ENCODE assay signal across 35 cellular contexts in the genomic region with DNA sequence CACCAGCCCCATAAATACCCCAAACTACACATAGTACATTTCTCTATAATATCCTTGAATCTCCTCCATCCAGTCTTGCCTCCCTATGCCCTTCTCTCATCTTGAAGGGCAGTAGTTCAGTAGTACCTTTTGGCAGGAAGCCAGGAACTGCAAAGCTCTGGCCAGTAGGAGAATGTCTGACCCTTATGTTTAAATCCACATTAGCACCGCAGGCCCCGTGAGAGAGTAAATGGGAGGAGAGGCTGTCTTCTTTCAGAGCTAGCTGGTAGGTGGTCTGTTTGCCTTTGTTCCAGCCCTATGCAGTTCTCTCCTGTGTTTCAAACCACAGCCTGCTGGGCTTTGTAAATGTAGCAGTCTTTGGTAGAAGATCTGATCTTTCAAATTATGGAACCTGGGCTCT.
DNase-seq lines count a peak whose midpoint lies in the region; ATAC-seq, FAIRE-seq and TF ChIP-seq lines count a peak whose summit lies in the region.
"Had no signal": no experiment of that assay in that cellular context is flagged by ENCODE, and none has a peak within 500 bp of the region (broad histone marks: within the 10 kb centered on the region; RNA-seq: fewer than 3 reads in every experiment).

No MANE protein-coding gene starts in this region.

- H4K20me1 ChIP-seq in HepG2 (ENCODE audit: insufficient read depth, low read length) (no peaks in the 10 kb centered on the region), hepatocyte (ENCODE audit: insufficient read depth, poor library complexity, severe bottlenecking) (no peaks in the 10 kb centered on the region)

- H3K27me3 Mint-ChIP-seq in T-cell, result no peaks in the 10 kb centered on the region
- H3K27me3 Mint-ChIP-seq in activated T-cell treated with anti-CD3 and anti-CD28 coated beads, Interleukin-2, amount 50 U/mL, for 72 hours (ENCODE audit: low read depth), result no peaks in the 10 kb centered on the region
- H3K27me3 Mint-ChIP-seq: activated CD4-positive, alpha-beta memory T cell treated with anti-CD3 and anti-CD28 coated beads for 36 hours; stimulated activated naive CD8-positive, alpha-beta T cell treated with anti-CD3 and anti-CD28 coated beads, Interleukin-15, amount 100 ng/mL, for 72 hours had no signal

- FAIRE-seq in HepG2 (lab: Jason Lieb, UNC), result no peak
- FAIRE-seq: endothelial cell of umbilical vein, frontal cortex, urothelium cell line had no signal

- TF ChIP-seq CTCF in HepG2 (CRISPR knock-in tag; IDR thresholded peaks at IDR 0.05), result no peak
- TF ChIP-seq CTCF in right lobe of liver (IDR thresholded peaks at IDR 0.05), result no peak
- no peak for TF ChIP-seq CTCF in hepatocyte (IDR thresholded peaks at IDR 0.05; ENCODE audit: poor library complexity)

- TF ChIP-seq EP300 in HepG2 (IDR thresholded peaks at IDR 0.05; ENCODE audit: low read depth in 2 of 2, low read length in 2 of 2) (no peak), HepG2 (CRISPR knock-in tag; IDR thresholded peaks at IDR 0.05; ENCODE audit: borderline replicate concordance) (no peak)

- H3K4me3 ChIP-seq in HepG2 (replicated peaks in 1 of 3; ENCODE audit: insufficient read depth in 1 of 3, low read depth in 2 of 3, low read length in 3 of 3) (no peak overlapping the region), right lobe of liver (no peak overlapping the region), hepatocyte (no peak overlapping the region)
- H3K4me3 ChIP-seq: GM23248, heart right ventricle, MG63, spleen, thoracic aorta had no signal

- no peak for TF ChIP-seq POLR2A in HepG2 (IDR thresholded peaks at IDR 0.05; ENCODE audit: insufficient read depth in 1 of 2, low read depth in 2 of 2, low read length in 2 of 2)
- no peak for TF ChIP-seq POLR2A in right lobe of liver (IDR thresholded peaks at IDR 0.05)

- DNase-seq in HepG2 (ENCODE audit: low spot score) (no peak), right lobe of liver (no peak), NCI-H748 treated with DMSO at 0.1 percent for 48 hours (lab: John Stamatoyannopoulos, UW) (peak; percentile 62), hepatocyte (ENCODE audit: low spot score) (peak; percentile 11), T-cell (no peak), pons (ENCODE audit: low spot score) (no peak)
- no peak for DNase-seq in activated T-cell treated with anti-CD3 and anti-CD28 coated beads, Interleukin-2, amount 50 U/mL, for 72 hours
- DNase-seq: activated CD4-positive, alpha-beta memory T cell treated with anti-CD3 and anti-CD28 coated beads for 36 hours; activated CD4-positive, alpha-beta T cell treated with anti-CD3 and anti-CD28 coated beads for 1 hour; activated CD8-positive, alpha-beta memory T cell treated with anti-CD3 and anti-CD28 coated beads, Interleukin-2, amount 50 U/mL, for 4 hours; activated naive CD4-positive, alpha-beta T cell treated with Interleukin-2 at 50 U/mL for 16 hours; brain microvascular endothelial cell; Calu3; DND-41; GM23248; heart right ventricle; KG1; left cardiac atrium; mammary epithelial cell; MG63; NCI-H1105; NK-92 treated with Interleukin-12 subunit alpha and Interleukin-12 subunit beta, amount 100 ng/mL, for 24 hours; posterior cingulate gyrus; right cardiac atrium; SIG-M5; spleen; stimulated activated CD4-positive, alpha-beta T cell treated with anti-CD3 and anti-CD28 coated beads, Interleukin-2, amount 100 ng/mL, for 24 hours; stimulated activated CD8-positive, alpha-beta memory T cell treated with anti-CD3 and anti-CD28 coated beads, Interleukin-4, amount 100 ng/mL, for 48 hours; stimulated activated naive CD8-positive, alpha-beta T cell treated with anti-CD3 and anti-CD28 coated beads, Interleukin-15, amount 100 ng/mL, for 72 hours had no signal

- H3K79me2 ChIP-seq in HepG2 (ENCODE audit: insufficient read depth, low read length) (no peaks in the 10 kb centered on the region), hepatocyte (no peaks in the 10 kb centered on the region)

- intact Hi-C loops in HepG2 (cut with micrococcal nuclease; ENCODE audit: unreplicated experiment), result no loop called here
- intact Hi-C loops in right lobe of liver (cut with DNase I), result no loop called here

- no peaks in the 10 kb centered on the region for H3K4me1 Mint-ChIP-seq in T-cell
- H3K4me1 Mint-ChIP-seq in activated T-cell treated with anti-CD3 and anti-CD28 coated beads, Interleukin-2, amount 50 U/mL, for 72 hours (ENCODE audit: low read depth), result no peaks in the 10 kb centered on the region
- H3K4me1 Mint-ChIP-seq: stimulated activated naive CD8-positive, alpha-beta T cell treated with anti-CD3 and anti-CD28 coated beads, Interleukin-15, amount 100 ng/mL, for 72 hours had no signal

- no peaks in the 10 kb centered on the region for H3K9me2 ChIP-seq in hepatocyte (replicated peaks; ENCODE audit: insufficient read depth)

- no peaks in the 10 kb centered on the region for H3K36me3 ChIP-seq in HepG2 (replicated peaks in 1 of 2; ENCODE audit: control insufficient read depth in 1 of 2, insufficient read depth in 2 of 2, low read length in 2 of 2)
- no peaks in the 10 kb centered on the region for H3K36me3 ChIP-seq in right lobe of liver
- H3K36me3 ChIP-seq in hepatocyte (replicated peaks; ENCODE audit: insufficient read depth, low read depth), result no peaks in the 10 kb centered on the region
- H3K36me3 ChIP-seq: brain microvascular endothelial cell, heart right ventricle, MG63, spleen, thoracic aorta had no signal

- H3K9me3 Mint-ChIP-seq in T-cell, result peaks cover 0 to 9% (median 4%) of the 10 kb centered on the region in 3 donors
- peaks cover 0 to 3% of the 10 kb centered on the region in 2 donors for H3K9me3 Mint-ChIP-seq in activated T-cell treated with anti-CD3 and anti-CD28 coated beads, Interleukin-2, amount 50 U/mL, for 72 hours

- H3K27ac ChIP-seq in HepG2 (ENCODE audit: extremely low read length, insufficient read depth, low read length), result no peak overlapping the region
- H3K27ac ChIP-seq in right lobe of liver, result no peak overlapping the region
- no peak overlapping the region for H3K27ac ChIP-seq in hepatocyte
- H3K27ac ChIP-seq: brain microvascular endothelial cell, GM23248, heart right ventricle, spleen, thoracic aorta had no signal

- H3K4me2 ChIP-seq in HepG2 (ENCODE audit: low read depth, low read length) (no peak overlapping the region), hepatocyte (no peak overlapping the region)

- POLR2A ChIA-PET in HepG2 (lab: Yijun Ruan, JAX) (no interaction called here), T-cell (lab: Charles Lee) (no interaction called here)

- BruUV-seq in HepG2 (replicated peaks; lab: Mats Ljungman, UMichigan), result no TSS peak

- H3K36me3 Mint-ChIP-seq in T-cell, result no peaks in the 10 kb centered on the region
- H3K36me3 Mint-ChIP-seq in activated T-cell treated with anti-CD3 and anti-CD28 coated beads, Interleukin-2, amount 50 U/mL, for 72 hours (ENCODE audit: insufficient read depth in 2 of 2), result no peaks in the 10 kb centered on the region
- H3K36me3 Mint-ChIP-seq: activated CD4-positive, alpha-beta memory T cell treated with anti-CD3 and anti-CD28 coated beads for 36 hours had no signal

- no peak overlapping the region for H3K9ac ChIP-seq in HepG2 (ENCODE audit: insufficient read depth, low read depth, low read length)
- H3K9ac ChIP-seq: GM23248 had no signal

- WGBS in HepG2 (ENCODE audit: low lambda C conversion rate), result 0% methylated on average over 2 of the region's 2 CpGs
- 21% methylated on average over 2 of the region's 2 CpGs for WGBS in right lobe of liver (ENCODE audit: insufficient coverage, low coverage, low lambda C conversion rate, missing lambda C conversion rate)
- WGBS in hepatocyte (ENCODE audit: low lambda C conversion rate, missing lambda C conversion rate), result 12% methylated on average over 2 of the region's 2 CpGs

- H3K4me3 Mint-ChIP-seq in T-cell, result no peak overlapping the region
- no peak overlapping the region for H3K4me3 Mint-ChIP-seq in activated T-cell treated with anti-CD3 and anti-CD28 coated beads, Interleukin-2, amount 50 U/mL, for 72 hours
- H3K4me3 Mint-ChIP-seq: activated CD4-positive, alpha-beta memory T cell treated with anti-CD3 and anti-CD28 coated beads for 36 hours; activated T-helper 1 cell treated with anti-CD3 and anti-CD28 coated beads, Interleukin-12 subunit alpha, Interleukin-12 subunit beta, Interleukin-2, Interleukin-4 antibody, amounts not matched to agents 30 ng/mL and 10 ng/mL and 1 ng/mL, durations not matched to agents 14 hours and 24 hours and 36 hours; stimulated activated naive CD8-positive, alpha-beta T cell treated with anti-CD3 and anti-CD28 coated beads, Interleukin-15, amount 100 ng/mL, for 72 hours had no signal

- TF ChIP-seq RAD21 in HepG2 (CRISPR knock-in tag; IDR thresholded peaks at IDR 0.05), result no peak

- H3K4me1 ChIP-seq in HepG2 (ENCODE audit: insufficient read depth, low read length), result no peaks in the 10 kb centered on the region
- no peaks in the 10 kb centered on the region for H3K4me1 ChIP-seq in right lobe of liver
- H3K4me1 ChIP-seq in hepatocyte (ENCODE audit: insufficient read depth), result no peaks in the 10 kb centered on the region
- H3K4me1 ChIP-seq: heart right ventricle, spleen had no signal

- H2AFZ ChIP-seq in HepG2 (ENCODE audit: low read length), result no peak overlapping the region
- no peak overlapping the region for H2AFZ ChIP-seq in hepatocyte
- H2AFZ ChIP-seq: GM23248 had no signal

- ATAC-seq in HepG2 (no peak), right lobe of liver (no peak), T-cell (replicated peaks in 1 of 4) (no peak), GM19351 (IDR thresholded peaks at IDR 0.05; ENCODE audit: unreplicated experiment) (no peak)
- no peak for ATAC-seq in activated T-cell treated with anti-CD3 and anti-CD28 coated beads, Interleukin-2, amount 50 U/mL, for 72 hours (replicated peaks in 1 of 2)
- ATAC-seq: heart right ventricle; left cardiac atrium; right cardiac atrium; stimulated activated naive CD8-positive, alpha-beta T cell treated with anti-CD3 and anti-CD28 coated beads, Interleukin-15, amount 100 ng/mL, for 72 hours had no signal

- in situ Hi-C loops in HepG2 (cut with HindIII; ENCODE audit: extremely low pct_ligation_motif_present, low pct_unique_long_range_greater_than_20kb), result no loop called here

- no peaks in the 10 kb centered on the region for H3K27me3 ChIP-seq in HepG2 (ENCODE audit: control insufficient read depth in 1 of 2, insufficient read depth in 2 of 2, low read length in 2 of 2)
- no peaks in the 10 kb centered on the region for H3K27me3 ChIP-seq in right lobe of liver
- no peaks in the 10 kb centered on the region for H3K27me3 ChIP-seq in hepatocyte
- H3K27me3 ChIP-seq: brain microvascular endothelial cell, heart right ventricle, MG63, spleen had no signal

- CTCF ChIA-PET in HepG2 (lab: Yijun Ruan, JAX; ENCODE audit: low intra/inter-chr PET ratio, low total read pairs) (no interaction called here), T-cell (lab: Charles Lee) (no interaction called here)

- no peak overlapping the region for H3K27ac Mint-ChIP-seq in T-cell
- H3K27ac Mint-ChIP-seq in activated T-cell treated with anti-CD3 and anti-CD28 coated beads, Interleukin-2, amount 50 U/mL, for 72 hours, result no peak overlapping the region
- H3K27ac Mint-ChIP-seq: activated CD4-positive, alpha-beta memory T cell treated with anti-CD3 and anti-CD28 coated beads for 36 hours; activated T-helper 1 cell treated with anti-CD3 and anti-CD28 coated beads, Interleukin-12 subunit alpha, Interleukin-12 subunit beta, Interleukin-2, Interleukin-4 antibody, amounts not matched to agents 30 ng/mL and 10 ng/mL and 1 ng/mL, durations not matched to agents 14 hours and 24 hours and 36 hours; stimulated activated naive CD8-positive, alpha-beta T cell treated with anti-CD3 and anti-CD28 coated beads, Interleukin-15, amount 100 ng/mL, for 72 hours had no signal

- H3K9me3 ChIP-seq in HepG2 (ENCODE audit: low read length), result peaks cover 97% of the 10 kb centered on the region
- H3K9me3 ChIP-seq in right lobe of liver, result no peaks in the 10 kb centered on the region
- H3K9me3 ChIP-seq in hepatocyte (ENCODE audit: low read depth), result no peaks in the 10 kb centered on the region
- H3K9me3 ChIP-seq: heart right ventricle, MG63, thoracic aorta had no signal

Comparison
In these comparisons a context has a peak if more than half of its experiments do, and no peak if none do; other contexts are left out.
1. DNase-seq: peak in NCI-H748 treated with DMSO at 0.1 percent for 48 hours (single experiment) and hepatocyte (single experiment); none in HepG2 (single experiment), right lobe of liver (0 of 3), T-cell (0 of 34), pons (single experiment) and activated T-cell treated with anti-CD3 and anti-CD28 coated beads, Interleukin-2, amount 50 U/mL, for 72 hours (0 of 2).